14 cellular contexts compared by ENCODE assay signal in the genomic region with DNA sequence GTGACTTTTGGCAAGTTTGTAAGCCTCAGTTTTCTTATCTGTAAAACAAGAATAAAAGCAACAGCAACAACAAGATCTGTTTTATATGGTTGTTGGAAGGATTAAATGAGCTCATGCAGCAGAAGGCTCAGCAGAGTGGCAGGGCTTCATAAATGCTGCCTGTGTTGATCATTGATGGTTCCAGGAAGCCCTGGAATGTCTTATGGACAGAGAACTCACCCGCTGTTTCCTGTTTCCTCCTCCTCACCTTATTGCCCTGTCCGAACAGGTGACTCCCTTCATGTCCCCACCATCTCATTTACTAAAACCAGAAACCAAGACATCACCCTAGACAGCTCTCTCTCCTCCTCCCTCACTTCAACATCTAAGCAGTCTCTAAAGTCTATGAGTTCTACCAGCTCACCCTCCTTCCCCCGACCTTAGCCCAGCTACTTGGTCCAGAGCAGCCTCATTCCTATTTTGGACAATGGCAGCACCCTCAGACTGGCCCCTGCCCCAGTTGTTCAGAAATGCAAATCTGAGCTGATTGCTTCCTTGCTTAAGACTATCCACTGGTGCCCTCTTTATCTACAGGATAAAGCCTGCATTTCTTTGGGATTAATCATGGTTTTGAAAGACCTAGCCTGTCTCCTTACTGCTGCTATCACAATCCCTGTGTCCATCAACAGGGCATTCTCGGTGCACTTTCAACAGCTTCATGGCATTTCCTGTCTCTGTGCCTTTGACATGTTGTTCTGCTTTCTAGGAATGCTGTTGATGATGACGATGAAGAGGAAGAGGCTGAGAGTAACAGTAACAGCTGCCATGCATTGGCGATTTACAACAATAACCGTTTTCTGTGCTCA. TPM values are rescaled to one million over a fixed set of nuclear protein-coding genes. Genes with fewer than 3 reads are reported as not detected.
DNase-seq lines count a peak whose midpoint lies in the region; TF ChIP-seq lines count a peak whose summit lies in the region.
"Had no signal": no experiment of that assay in that cellular context is flagged by ENCODE, and none has a peak within 500 bp of the region (broad histone marks: within the 10 kb centered on the region; RNA-seq: fewer than 3 reads in every experiment).

No MANE protein-coding gene starts in this region.

- H3K4me1 Mint-ChIP-seq in endothelial cell (ENCODE audit: unreplicated experiment) (peaks cover 14% of the 10 kb centered on the region), nephron progenitor cell (peaks cover 11% of the 10 kb centered on the region)
- H3K4me1 Mint-ChIP-seq: memory B cell had no signal

- peaks cover 6% of the 10 kb centered on the region for H3K4me1 ChIP-seq in NT2/D1 (ENCODE audit: insufficient read depth, insufficient read length)
- H3K4me1 ChIP-seq: ascending aorta had no signal

- H3K27ac Mint-ChIP-seq in endothelial cell (ENCODE audit: unreplicated experiment) (peak overlapping the region; percentile 18), nephron progenitor cell (peak overlapping the region; percentile 10)
- H3K27ac Mint-ChIP-seq: memory B cell; T-helper 1 cell treated with Interleukin-12 subunit alpha and Interleukin-12 subunit beta and Interleukin-4 antibody, amounts not matched to agents 30 μg/mL and 1 μg/mL, for 36 hours had no signal

- no peaks in the 10 kb centered on the region for H3K36me3 Mint-ChIP-seq in endothelial cell (ENCODE audit: low read depth, unreplicated experiment)
- no peaks in the 10 kb centered on the region for H3K36me3 Mint-ChIP-seq in nephron progenitor cell (ENCODE audit: low read depth)
- H3K36me3 Mint-ChIP-seq: memory B cell had no signal

- H3K4me3 Mint-ChIP-seq in endothelial cell (ENCODE audit: unreplicated experiment) (no peak overlapping the region), nephron progenitor cell (no peak overlapping the region)
- H3K4me3 Mint-ChIP-seq: memory B cell; T-helper 1 cell treated with Interleukin-12 subunit alpha and Interleukin-12 subunit beta and Interleukin-4 antibody, amounts not matched to agents 30 μg/mL and 1 μg/mL, for 36 hours had no signal

- H3K36me3 ChIP-seq in NT2/D1 (ENCODE audit: insufficient read depth, insufficient read length, low read length): no peaks in the 10 kb centered on the region
- H3K36me3 ChIP-seq: ascending aorta had no signal

- H3K27me3 Mint-ChIP-seq in endothelial cell (ENCODE audit: unreplicated experiment) (no peaks in the 10 kb centered on the region), nephron progenitor cell (ENCODE audit: low read depth, poor library complexity) (peaks cover 9% of the 10 kb centered on the region)

- H3K27me3 ChIP-seq in NT2/D1 (ENCODE audit: insufficient read depth, insufficient read length): no peaks in the 10 kb centered on the region
- H3K27me3 ChIP-seq: ascending aorta had no signal

- H3K9me3 ChIP-seq in NT2/D1 (ENCODE audit: insufficient read depth, low read length): no peaks in the 10 kb centered on the region
- H3K9me3 ChIP-seq: ascending aorta had no signal

- TF ChIP-seq CTCF in endothelial cell (IDR thresholded peaks at IDR 0.05; ENCODE audit: unreplicated experiment): no peak
- TF ChIP-seq CTCF in nephron progenitor cell (IDR thresholded peaks at IDR 0.05): no peak

- no peak overlapping the region for H3K9ac ChIP-seq in NT2/D1 (ENCODE audit: insufficient read length, low read depth)

- peak; percentile 52 for DNase-seq in ELF-1 (ENCODE audit: low read depth, low spot score)
- peak; percentile 72 for DNase-seq in NT2/D1 (ENCODE audit: low read depth, low spot score)
- no peak for DNase-seq in endothelial cell (ENCODE audit: low spot score)
- DNase-seq in nephron progenitor cell: no peak
- no peak for DNase-seq in anterior cingulate cortex (lab: John Stamatoyannopoulos, UW)
- DNase-seq in activated gamma-delta T cell treated with Interleukin-2 at 50 U/mL for 16 hours: no peak
- DNase-seq in NCI-H1417 (lab: John Stamatoyannopoulos, UW): no peak
- no peak for DNase-seq in activated CD4-positive, alpha-beta T cell treated with anti-CD3 and anti-CD28 coated beads, Interleukin-2, amount 50 U/mL, for 48 hours
- DNase-seq: Karpas-422, NCI-H446 treated with DMSO at 0.1 percent for 48 hours had no signal

- H3K9me3 Mint-ChIP-seq in endothelial cell (ENCODE audit: unreplicated experiment): no peaks in the 10 kb centered on the region
- no peaks in the 10 kb centered on the region for H3K9me3 Mint-ChIP-seq in nephron progenitor cell
- H3K9me3 Mint-ChIP-seq: memory B cell; T-helper 1 cell treated with Interleukin-12 subunit alpha and Interleukin-12 subunit beta and Interleukin-4 antibody, amounts not matched to agents 30 μg/mL and 1 μg/mL, for 36 hours had no signal

- no peak overlapping the region for H3K4me3 ChIP-seq in NT2/D1 (ENCODE audit: insufficient read length, low read depth)
- H3K4me3 ChIP-seq: ascending aorta had no signal

RNA-seq across cellular contexts. Expression of gene GSG1, which starts 21.4 kb away (rescaled TPM):
- total RNA-seq in endothelial cell (ENCODE audit: unreplicated experiment): 0.46 TPM
- total RNA-seq: ascending aorta, sciatic nerve had no signal

Comparison
In these comparisons a context has a peak if more than half of its experiments do, and no peak if none do; other contexts are left out.
1. DNase-seq: peak in ELF-1 (single experiment) and NT2/D1 (single experiment); none in endothelial cell (single experiment), nephron progenitor cell (single experiment), anterior cingulate cortex (0 of 58), activated gamma-delta T cell treated with Interleukin-2 at 50 U/mL for 16 hours (single experiment), NCI-H1417 (0 of 3) and activated CD4-positive, alpha-beta T cell treated with anti-CD3 and anti-CD28 coated beads, Interleukin-2, amount 50 U/mL, for 48 hours (0 of 2).